Comparison of ENCODE assay signal across 1 cellular context in genomic region chr7:83271212-83272099, GRCh38.
TF ChIP-seq lines count a peak whose summit lies in the region.

No MANE protein-coding gene starts in this region.

TF ChIP-seq in GM23338, 12 proteins besides CTCF, POLR2A, EP300 and RAD21 (continued from another document):
- TF ChIP-seq ZNF462 (CRISPR knock-in tag; IDR thresholded peaks at IDR 0.05), result no peak
